Comparison of ENCODE assay signal across 8 cellular contexts in the genomic region with DNA sequence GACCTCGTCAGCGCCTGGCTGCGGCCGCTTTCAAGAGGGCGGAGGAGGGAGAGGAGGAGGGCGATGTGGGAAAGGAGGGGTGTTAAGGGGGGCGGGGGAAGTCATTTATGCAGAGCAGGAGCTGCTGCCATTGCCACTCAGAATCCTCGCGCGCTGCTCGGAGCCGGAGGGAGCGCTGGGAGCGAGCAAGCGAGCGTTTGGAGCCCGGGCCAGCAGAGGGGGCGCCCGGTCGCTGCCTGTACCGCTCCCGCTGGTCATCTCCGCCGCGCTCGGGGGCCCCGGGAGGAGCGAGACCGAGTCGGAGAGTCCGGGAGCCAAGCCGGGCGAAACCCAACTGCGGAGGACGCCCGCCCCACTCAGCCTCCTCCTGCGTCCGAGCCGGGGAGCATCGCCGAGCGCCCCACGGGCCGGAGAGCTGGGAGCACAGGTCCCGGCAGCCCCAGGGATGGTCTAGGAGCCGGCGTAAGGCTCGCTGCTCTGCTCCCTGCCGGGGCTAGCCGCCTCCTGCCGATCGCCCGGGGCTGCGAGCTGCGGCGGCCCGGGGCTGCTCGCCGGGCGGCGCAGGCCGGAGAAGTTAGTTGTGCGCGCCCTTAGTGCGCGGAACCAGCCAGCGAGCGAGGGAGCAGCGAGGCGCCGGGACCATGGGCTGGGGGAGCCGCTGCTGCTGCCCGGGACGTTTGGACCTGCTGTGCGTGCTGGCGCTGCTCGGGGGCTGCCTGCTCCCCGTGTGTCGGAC. TPM values are rescaled to one million over a fixed set of nuclear protein-coding genes. Genes with fewer than 3 reads are reported as not detected.
DNase-seq lines count a peak whose midpoint lies in the region; ATAC-seq and TF ChIP-seq lines count a peak whose summit lies in the region.

A gene (plus strand): TSS at position 133 of the 736 bp plus-strand sequence. CDS start 509 bp downstream, at position 642.

- DNase-seq in NCI-H187 treated with DMSO at 0.1 percent for 48 hours (lab: John Stamatoyannopoulos, UW): peak; percentile 42
- peak; percentile 92 for DNase-seq in WTC11 (ENCODE audit: low spot score)
- DNase-seq in mammary epithelial cell: peak; percentile 92

- H3K36me3 Mint-ChIP-seq in WTC11: no peaks in the 10 kb centered on the region

- WGBS in mammary epithelial cell (ENCODE audit: low coverage, missing lambda C conversion rate): under 1% methylated on average over 15 of the region's 79 CpGs

- H3K27me3 Mint-ChIP-seq in WTC11 (ENCODE audit: low read depth): peaks cover 21% of the 10 kb centered on the region

- CTCF ChIA-PET in WTC11 (lab: Charles Lee) (interaction anchor here (0.6 to 3.0 kb wide), 6 partner anchors 11 to 705 kb away, joined by 3 to 11 read pairs (median 3); no protein-coding TSS in a partner anchor), mammary epithelial cell (lab: Charles Lee; ENCODE audit: low non-redundant PET) (interaction anchor here (0.8 to 1.0 kb wide), 2 partner anchors 88 to 661 kb away, joined by 3 to 4 read pairs; no protein-coding TSS in a partner anchor)

- POLR2A ChIA-PET in WTC11 (lab: Charles Lee): interaction anchor here (0.6 to 1.8 kb wide), 11 partner anchors 9 to 1757 kb away, joined by 3 to 5 read pairs (median 3); no protein-coding TSS in a partner anchor

- H4K20me1 ChIP-seq in mammary epithelial cell (ENCODE audit: insufficient read depth, low read length): no peaks in the 10 kb centered on the region

- H3K9me3 Mint-ChIP-seq in WTC11: no peaks in the 10 kb centered on the region

- H3K9ac ChIP-seq in mammary epithelial cell (ENCODE audit: insufficient read depth, low read length) (peak within 1 kb of the TSS; percentile 81), skeletal muscle satellite cell (ENCODE audit: low read depth, low read length) (peak within 1 kb of the TSS; percentile 84)

- TF ChIP-seq CTCF in WTC11 (IDR thresholded peaks at IDR 0.05): no peak
- TF ChIP-seq CTCF in mammary epithelial cell (conservative IDR thresholded peaks at IDR 0.05 in 1 of 2, IDR thresholded peaks at IDR 0.05 in 1 of 2; ENCODE audit: extremely low read depth in 1 of 2, insufficient read depth in 1 of 2, low read depth in 1 of 2, low read length in 2 of 2): no peak

- ATAC-seq in HG02840 (IDR thresholded peaks at IDR 0.05; ENCODE audit: low FRiP score, unreplicated experiment) (peak; percentile 69), WTC11 (peak; percentile 81), GM18870 (IDR thresholded peaks at IDR 0.05; ENCODE audit: unreplicated experiment) (no peak)

- H3K4me3 ChIP-seq in GM08714 (ENCODE audit: low read length): peak within 1 kb of the TSS; percentile 56
- peak within 1 kb of the TSS; percentile 44 to 60 (median 60) for H3K4me3 ChIP-seq in mammary epithelial cell (replicated peaks in 1 of 3; ENCODE audit: insufficient read depth in 1 of 3, low read depth in 2 of 3, low read length in 3 of 3)
- H3K4me3 ChIP-seq in iPS-18c (ENCODE audit: insufficient read depth, low read depth, low read length): peak within 1 kb of the TSS; percentile 89
- H3K4me3 ChIP-seq in skeletal muscle satellite cell (ENCODE audit: low read length): peak within 1 kb of the TSS; percentile 73

- H3K4me1 Mint-ChIP-seq in WTC11: peaks cover 43% of the 10 kb centered on the region

- BruUV-seq in mammary epithelial cell (replicated peaks; lab: Mats Ljungman, UMichigan): no TSS peak

- H3K27me3 ChIP-seq in mammary epithelial cell (ENCODE audit: insufficient read depth, low read length) (no peaks in the 10 kb centered on the region), skeletal muscle satellite cell (ENCODE audit: control insufficient read depth, insufficient read depth, low read length) (peaks cover 14% of the 10 kb centered on the region)

- peak within 1 kb of the TSS; percentile 71 for H3K27ac ChIP-seq in mammary epithelial cell (ENCODE audit: insufficient read depth, low read depth, low read length)

- dilution Hi-C loops in mammary epithelial cell (cut with HindIII; ENCODE audit: low sequenced_read_pairs): no loop called here

- H3K4me1 ChIP-seq in mammary epithelial cell (ENCODE audit: insufficient read depth, low read length) (peaks cover 16% of the 10 kb centered on the region), skeletal muscle satellite cell (ENCODE audit: control insufficient read depth, insufficient read depth, low read length) (peaks cover 17% of the 10 kb centered on the region)

- in situ Hi-C loops in mammary epithelial cell (cut with MboI; ENCODE audit: low sequenced_read_pairs in 2 of 2): loop anchor here in 1 of 2 donors (25.0 kb wide), 1 partner anchor 397 kb away; no protein-coding TSS in a partner anchor

- H3K27ac Mint-ChIP-seq in WTC11: no peak within 1 kb of the TSS

- H3K79me2 ChIP-seq in mammary epithelial cell (ENCODE audit: insufficient read depth, low read length): no peaks in the 10 kb centered on the region

- H3K4me2 ChIP-seq in mammary epithelial cell (ENCODE audit: insufficient read depth, low read depth, low read length): peak within 1 kb of the TSS; percentile 99
- H3K4me2 ChIP-seq in skeletal muscle satellite cell (ENCODE audit: low read length): peak within 1 kb of the TSS; percentile 94

- no peaks in the 10 kb centered on the region for H3K9me3 ChIP-seq in mammary epithelial cell (replicated peaks; ENCODE audit: insufficient read depth, low read length)
- H3K9me3 ChIP-seq in iPS-18c (ENCODE audit: control insufficient read depth, insufficient read depth, low read length): no peaks in the 10 kb centered on the region
- H3K9me3 ChIP-seq in skeletal muscle satellite cell (replicated peaks; ENCODE audit: low read length): no peaks in the 10 kb centered on the region

- H3K4me3 Mint-ChIP-seq in WTC11: peak within 1 kb of the TSS; percentile 93

- peak within 1 kb of the TSS; percentile 88 for H2AFZ ChIP-seq in mammary epithelial cell (ENCODE audit: low read depth, low read length)

- intact Hi-C loops in mammary epithelial cell (cut with micrococcal nuclease): loop anchor here (1.0 to 10.0 kb wide), 7 partner anchors 28 to 806 kb away; a partner anchor contains a TSS

- H3K36me3 ChIP-seq in mammary epithelial cell (ENCODE audit: insufficient read depth, low read length): no peaks in the 10 kb centered on the region
- no peaks in the 10 kb centered on the region for H3K36me3 ChIP-seq in skeletal muscle satellite cell (ENCODE audit: insufficient read depth, low read length)

TF ChIP-seq in WTC11, 78 proteins besides CTCF, POLR2A, EP300 and RAD21 (continues in another document):
- TF ChIP-seq, protein P1, sequence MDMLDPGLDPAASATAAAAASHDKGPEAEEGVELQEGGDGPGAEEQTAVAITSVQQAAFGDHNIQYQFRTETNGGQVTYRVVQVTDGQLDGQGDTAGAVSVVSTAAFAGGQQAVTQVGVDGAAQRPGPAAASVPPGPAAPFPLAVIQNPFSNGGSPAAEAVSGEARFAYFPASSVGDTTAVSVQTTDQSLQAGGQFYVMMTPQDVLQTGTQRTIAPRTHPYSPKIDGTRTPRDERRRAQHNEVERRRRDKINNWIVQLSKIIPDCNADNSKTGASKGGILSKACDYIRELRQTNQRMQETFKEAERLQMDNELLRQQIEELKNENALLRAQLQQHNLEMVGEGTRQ (CRISPR knock-in tag; IDR thresholded peaks at IDR 0.05): 0 out of 2 replicates have a peak, but pooled peaks have one; percentile 7
- no peak for TF ChIP-seq GRHL2 (CRISPR knock-in tag; IDR thresholded peaks at IDR 0.05; ENCODE audit: insufficient replicate concordance, severe bottlenecking)
- TF ChIP-seq KAT7 (CRISPR knock-in tag; IDR thresholded peaks at IDR 0.05; ENCODE audit: borderline replicate concordance): peak; percentile 97
- TF ChIP-seq, protein P2, sequence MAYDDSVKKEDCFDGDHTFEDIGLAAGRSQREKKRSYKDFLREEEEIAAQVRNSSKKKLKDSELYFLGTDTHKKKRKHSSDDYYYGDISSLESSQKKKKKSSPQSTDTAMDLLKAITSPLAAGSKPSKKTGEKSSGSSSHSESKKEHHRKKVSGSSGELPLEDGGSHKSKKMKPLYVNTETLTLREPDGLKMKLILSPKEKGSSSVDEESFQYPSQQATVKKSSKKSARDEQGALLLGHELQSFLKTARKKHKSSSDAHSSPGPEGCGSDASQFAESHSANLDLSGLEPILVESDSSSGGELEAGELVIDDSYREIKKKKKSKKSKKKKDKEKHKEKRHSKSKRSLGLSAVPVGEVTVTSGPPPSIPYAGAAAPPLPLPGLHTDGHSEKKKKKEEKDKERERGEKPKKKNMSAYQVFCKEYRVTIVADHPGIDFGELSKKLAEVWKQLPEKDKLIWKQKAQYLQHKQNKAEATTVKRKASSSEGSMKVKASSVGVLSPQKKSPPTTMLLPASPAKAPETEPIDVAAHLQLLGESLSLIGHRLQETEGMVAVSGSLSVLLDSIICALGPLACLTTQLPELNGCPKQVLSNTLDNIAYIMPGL (CRISPR knock-in tag; IDR thresholded peaks at IDR 0.05): peak; percentile 74
- TF ChIP-seq, protein P3, sequence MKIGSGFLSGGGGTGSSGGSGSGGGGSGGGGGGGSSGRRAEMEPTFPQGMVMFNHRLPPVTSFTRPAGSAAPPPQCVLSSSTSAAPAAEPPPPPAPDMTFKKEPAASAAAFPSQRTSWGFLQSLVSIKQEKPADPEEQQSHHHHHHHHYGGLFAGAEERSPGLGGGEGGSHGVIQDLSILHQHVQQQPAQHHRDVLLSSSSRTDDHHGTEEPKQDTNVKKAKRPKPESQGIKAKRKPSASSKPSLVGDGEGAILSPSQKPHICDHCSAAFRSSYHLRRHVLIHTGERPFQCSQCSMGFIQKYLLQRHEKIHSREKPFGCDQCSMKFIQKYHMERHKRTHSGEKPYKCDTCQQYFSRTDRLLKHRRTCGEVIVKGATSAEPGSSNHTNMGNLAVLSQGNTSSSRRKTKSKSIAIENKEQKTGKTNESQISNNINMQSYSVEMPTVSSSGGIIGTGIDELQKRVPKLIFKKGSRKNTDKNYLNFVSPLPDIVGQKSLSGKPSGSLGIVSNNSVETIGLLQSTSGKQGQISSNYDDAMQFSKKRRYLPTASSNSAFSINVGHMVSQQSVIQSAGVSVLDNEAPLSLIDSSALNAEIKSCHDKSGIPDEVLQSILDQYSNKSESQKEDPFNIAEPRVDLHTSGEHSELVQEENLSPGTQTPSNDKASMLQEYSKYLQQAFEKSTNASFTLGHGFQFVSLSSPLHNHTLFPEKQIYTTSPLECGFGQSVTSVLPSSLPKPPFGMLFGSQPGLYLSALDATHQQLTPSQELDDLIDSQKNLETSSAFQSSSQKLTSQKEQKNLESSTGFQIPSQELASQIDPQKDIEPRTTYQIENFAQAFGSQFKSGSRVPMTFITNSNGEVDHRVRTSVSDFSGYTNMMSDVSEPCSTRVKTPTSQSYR (CRISPR knock-in tag; IDR thresholded peaks at IDR 0.05): 0 out of 2 replicates have a peak, but pooled peaks have one; percentile 34
- no peak for TF ChIP-seq NR3C1 (CRISPR knock-in tag; conservative IDR thresholded peaks at IDR 0.05; ENCODE audit: low read depth)

RNA-seq across cellular contexts. Expression of the gene that starts here (rescaled TPM):
- total RNA-seq in WTC11 (2021) (16.9 to 30.6 TPM (median 17.8 TPM) in 3 replicates), mammary epithelial cell (10 to 100 TPM in 1 of 2 donors, 1 to 10 TPM in 1; 2.7 to 15.2 TPM)
- polyA plus RNA-seq in mammary epithelial cell: 2.1 TPM
- polyA minus RNA-seq in mammary epithelial cell: 1.4 TPM
- 3.0 and 3.5 TPM in 2 replicates for total RNA-seq in skeletal muscle satellite cell (2012; rRNA removed)

Comparison
In these comparisons a context has a peak if more than half of its experiments do, and no peak if none do; other contexts are left out.
1. DNase-seq: peak in every context shown above with its lines; median percentile 92 in WTC11; 92 in mammary epithelial cell; 42 in NCI-H187 treated with DMSO at 0.1 percent for 48 hours.